ENCODE assay signal across 11 cellular contexts in the genomic region with DNA sequence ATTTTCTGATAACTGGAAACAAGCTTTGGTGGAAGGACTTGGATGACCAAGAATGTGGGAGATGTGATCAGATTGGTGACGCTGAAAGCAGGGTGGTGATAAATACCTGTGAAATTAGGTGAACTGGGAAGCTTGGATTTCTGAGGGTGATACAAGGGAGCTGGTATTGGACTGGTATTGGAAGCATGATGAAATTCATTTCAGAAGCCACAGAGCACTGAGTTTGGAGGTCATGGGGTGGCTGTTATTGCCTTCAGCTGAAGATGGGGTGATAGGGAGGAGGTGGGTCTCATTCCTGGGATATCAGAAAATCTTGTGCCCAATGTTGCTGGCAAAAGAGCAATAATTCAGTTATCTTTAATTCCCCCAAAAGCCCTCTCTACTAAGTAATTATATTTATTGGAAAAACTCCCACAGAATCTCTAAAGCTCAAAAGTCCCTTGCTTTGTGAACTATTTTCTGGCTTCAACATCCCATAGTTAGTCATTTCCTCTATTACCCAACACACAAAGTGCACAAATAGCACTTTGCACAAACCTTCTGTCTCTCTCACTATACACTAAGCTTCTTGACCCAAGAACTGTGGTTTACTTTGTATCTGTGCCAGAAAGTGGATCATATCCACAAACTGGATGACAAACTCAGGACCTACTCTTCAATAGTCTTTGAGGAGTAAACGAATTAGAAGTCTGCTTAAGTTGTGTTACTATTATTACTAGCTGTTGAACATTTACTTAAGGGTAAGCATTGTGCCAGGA. TPM values are rescaled to one million over a fixed set of nuclear protein-coding genes. Genes with fewer than 3 reads are reported as not detected.
DNase-seq lines count a peak whose midpoint lies in the region; ATAC-seq and TF ChIP-seq lines count a peak whose summit lies in the region.
"Had no signal": no experiment of that assay in that cellular context is flagged by ENCODE, and none has a peak within 500 bp of the region (broad histone marks: within the 10 kb centered on the region; RNA-seq: fewer than 3 reads in every experiment).

No MANE protein-coding gene starts in this region.

- H3K27ac Mint-ChIP-seq in activated naive CD4-positive, alpha-beta T cell treated with anti-CD3 and anti-CD28 coated beads for 36 hours = peak overlapping the region; percentile 28
- no peak overlapping the region for H3K27ac Mint-ChIP-seq in activated naive CD4-positive, alpha-beta T cell treated with anti-CD3 and anti-CD28 coated beads, Interleukin-2, amount 10 ng/mL, durations not matched to agents 7 days and 5 days
- no peak overlapping the region for H3K27ac Mint-ChIP-seq in WTC11

- no peaks in the 10 kb centered on the region for H3K27me3 Mint-ChIP-seq in activated naive CD4-positive, alpha-beta T cell treated with anti-CD3 and anti-CD28 coated beads for 36 hours (ENCODE audit: low read depth)
- no peaks in the 10 kb centered on the region for H3K27me3 Mint-ChIP-seq in activated naive CD4-positive, alpha-beta T cell treated with anti-CD3 and anti-CD28 coated beads, Interleukin-2, amount 10 ng/mL, durations not matched to agents 7 days and 5 days
- no peaks in the 10 kb centered on the region for H3K27me3 Mint-ChIP-seq in WTC11 (ENCODE audit: low read depth)

- no peak overlapping the region for H3K4me3 Mint-ChIP-seq in activated naive CD4-positive, alpha-beta T cell treated with anti-CD3 and anti-CD28 coated beads for 36 hours
- H3K4me3 Mint-ChIP-seq in activated naive CD4-positive, alpha-beta T cell treated with anti-CD3 and anti-CD28 coated beads, Interleukin-2, amount 10 ng/mL, durations not matched to agents 7 days and 5 days = no peak overlapping the region
- no peak overlapping the region for H3K4me3 Mint-ChIP-seq in WTC11

- no peaks in the 10 kb centered on the region for H3K36me3 ChIP-seq in heart right ventricle

- TF ChIP-seq CTCF in WTC11 (IDR thresholded peaks at IDR 0.05) = no peak
- no peak for TF ChIP-seq CTCF in heart right ventricle (IDR thresholded peaks at IDR 0.05)

- peak overlapping the region in 3 of 10 donors; percentile 41 to 73 (median 42) for H3K27ac ChIP-seq in heart right ventricle
- H3K27ac ChIP-seq: KMS-11 had no signal

- no peaks in the 10 kb centered on the region for H3K9me3 Mint-ChIP-seq in activated naive CD4-positive, alpha-beta T cell treated with anti-CD3 and anti-CD28 coated beads for 36 hours
- no peaks in the 10 kb centered on the region for H3K9me3 Mint-ChIP-seq in activated naive CD4-positive, alpha-beta T cell treated with anti-CD3 and anti-CD28 coated beads, Interleukin-2, amount 10 ng/mL, durations not matched to agents 7 days and 5 days
- 0 out of 2 replicates have a peak, but pooled peaks cover 4% of the 10 kb centered on the region for H3K9me3 Mint-ChIP-seq in WTC11

- H3K4me3 ChIP-seq in heart right ventricle = no peak overlapping the region

- H3K36me3 Mint-ChIP-seq in activated naive CD4-positive, alpha-beta T cell treated with anti-CD3 and anti-CD28 coated beads for 36 hours (ENCODE audit: low read depth) = no peaks in the 10 kb centered on the region
- H3K36me3 Mint-ChIP-seq in activated naive CD4-positive, alpha-beta T cell treated with anti-CD3 and anti-CD28 coated beads, Interleukin-2, amount 10 ng/mL, durations not matched to agents 7 days and 5 days = no peaks in the 10 kb centered on the region
- no peaks in the 10 kb centered on the region for H3K36me3 Mint-ChIP-seq in WTC11

- H3K4me1 ChIP-seq in heart right ventricle = peaks cover 0 to 46% (median 0%) of the 10 kb centered on the region in 9 donors

- WGBS in heart right ventricle, 2 donors = 65 to 67% methylated on average over 2 of the region's 2 CpGs

- H3K4me1 Mint-ChIP-seq in activated naive CD4-positive, alpha-beta T cell treated with anti-CD3 and anti-CD28 coated beads for 36 hours (ENCODE audit: low read depth) = peaks cover 28% of the 10 kb centered on the region
- H3K4me1 Mint-ChIP-seq in activated naive CD4-positive, alpha-beta T cell treated with anti-CD3 and anti-CD28 coated beads, Interleukin-2, amount 10 ng/mL, durations not matched to agents 7 days and 5 days = no peaks in the 10 kb centered on the region
- no peaks in the 10 kb centered on the region for H3K4me1 Mint-ChIP-seq in WTC11

- H3K9me3 ChIP-seq in heart right ventricle = no peaks in the 10 kb centered on the region

- DNase-seq in activated naive CD4-positive, alpha-beta T cell treated with anti-CD3 and anti-CD28 coated beads for 36 hours = no peak
- no peak for DNase-seq in activated naive CD4-positive, alpha-beta T cell treated with anti-CD3 and anti-CD28 coated beads, Interleukin-2, amount 10 ng/mL, durations not matched to agents 7 days and 5 days
- DNase-seq in WTC11 (ENCODE audit: low spot score) (no peak), heart right ventricle (no peak), superior temporal gyrus (ENCODE audit: extremely low spot score) (peak; percentile 38), NCI-H1930 (lab: John Stamatoyannopoulos, UW) (no peak), NCI-H2107 treated with DMSO at 0.1 percent for 48 hours (lab: John Stamatoyannopoulos, UW; ENCODE audit: unreplicated experiment) (no peak)
- DNase-seq: activated CD4-positive, alpha-beta T cell treated with anti-CD3 and anti-CD28 coated beads for 1 hour; C1 segment of cervical spinal cord had no signal

- ATAC-seq in WTC11 (no peak), heart right ventricle (peak in 7 of 8 donors; percentile 66 to 96 (median 74)), HG02870 (IDR thresholded peaks at IDR 0.05; ENCODE audit: unreplicated experiment) (no peak)

- no peaks in the 10 kb centered on the region for H3K27me3 ChIP-seq in heart right ventricle

- POLR2A ChIA-PET in WTC11 (lab: Charles Lee) = no interaction called here

- intact Hi-C loops in activated naive CD4-positive, alpha-beta T cell treated with anti-CD3 and anti-CD28 coated beads for 36 hours (cut with micrococcal nuclease) = loop anchor here (5.0 kb wide), 2 partner anchors 88 to 288 kb away; no protein-coding TSS in a partner anchor
- intact Hi-C loops in heart right ventricle (cut with DNase I) = loop anchor here in 8 of 10 donors (5.0 to 10.0 kb wide), 9 partner anchors 100 to 600 kb away; no protein-coding TSS in a partner anchor

- CTCF ChIA-PET in activated naive CD4-positive, alpha-beta T cell treated with anti-CD3 and anti-CD28 coated beads for 36 hours (lab: Charles Lee) = interaction anchor here (0.7 to 1.8 kb wide), 4 partner anchors 9 to 390 kb away, joined by 3 to 4 read pairs (median 3); no protein-coding TSS in a partner anchor
- CTCF ChIA-PET in activated naive CD4-positive, alpha-beta T cell treated with anti-CD3 and anti-CD28 coated beads, Interleukin-2, amount 10 ng/mL, durations not matched to agents 7 days and 5 days (lab: Charles Lee) = interaction anchor here (0.8 kb wide), 1 partner anchor 137 kb away, joined by 3 read pairs; no protein-coding TSS in a partner anchor
- CTCF ChIA-PET in WTC11 (lab: Charles Lee) = no interaction called here

TF ChIP-seq in WTC11, 78 proteins besides CTCF, POLR2A, EP300 and RAD21:
- TF ChIP-seq FOXP1 (CRISPR knock-in tag; IDR thresholded peaks at IDR 0.05; ENCODE audit: borderline replicate concordance) (no peak), GABPB1 (CRISPR knock-in tag; IDR thresholded peaks at IDR 0.05) (0 out of 2 replicates have a peak, but pooled peaks have one; percentile 46), FOXK1 (CRISPR knock-in tag; IDR thresholded peaks at IDR 0.05) (no peak), SP1 (CRISPR knock-in tag; conservative IDR thresholded peaks at IDR 0.05) (no peak), GRHL2 (CRISPR knock-in tag; IDR thresholded peaks at IDR 0.05; ENCODE audit: insufficient replicate concordance, severe bottlenecking) (no peak), JAZF1 (CRISPR knock-in tag; IDR thresholded peaks at IDR 0.05) (no peak)
- TF ChIP-seq, protein P1, sequence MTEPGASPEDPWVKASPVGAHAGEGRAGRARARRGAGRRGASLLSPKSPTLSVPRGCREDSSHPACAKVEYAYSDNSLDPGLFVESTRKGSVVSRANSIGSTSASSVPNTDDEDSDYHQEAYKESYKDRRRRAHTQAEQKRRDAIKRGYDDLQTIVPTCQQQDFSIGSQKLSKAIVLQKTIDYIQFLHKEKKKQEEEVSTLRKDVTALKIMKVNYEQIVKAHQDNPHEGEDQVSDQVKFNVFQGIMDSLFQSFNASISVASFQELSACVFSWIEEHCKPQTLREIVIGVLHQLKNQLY (CRISPR knock-in tag; IDR thresholded peaks at IDR 0.05) = no peak
- TF ChIP-seq, protein P2, sequence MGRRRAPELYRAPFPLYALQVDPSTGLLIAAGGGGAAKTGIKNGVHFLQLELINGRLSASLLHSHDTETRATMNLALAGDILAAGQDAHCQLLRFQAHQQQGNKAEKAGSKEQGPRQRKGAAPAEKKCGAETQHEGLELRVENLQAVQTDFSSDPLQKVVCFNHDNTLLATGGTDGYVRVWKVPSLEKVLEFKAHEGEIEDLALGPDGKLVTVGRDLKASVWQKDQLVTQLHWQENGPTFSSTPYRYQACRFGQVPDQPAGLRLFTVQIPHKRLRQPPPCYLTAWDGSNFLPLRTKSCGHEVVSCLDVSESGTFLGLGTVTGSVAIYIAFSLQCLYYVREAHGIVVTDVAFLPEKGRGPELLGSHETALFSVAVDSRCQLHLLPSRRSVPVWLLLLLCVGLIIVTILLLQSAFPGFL (CRISPR knock-in tag; IDR thresholded peaks at IDR 0.05; ENCODE audit: borderline replicate concordance) = no peak

RNA-seq across cellular contexts. Expression of a gene that starts 23.1 kb away (rescaled TPM):
- 10 to 100 TPM; 75.7 to 78.3 TPM for total RNA-seq in activated naive CD4-positive, alpha-beta T cell treated with anti-CD3 and anti-CD28 coated beads for 36 hours
- total RNA-seq in WTC11 (2021) (15.8 to 17.7 TPM (median 16.5 TPM) in 3 replicates), heart right ventricle (100 to 1,000 TPM; 173 to 286 (median 249) TPM)
- 10 to 100 TPM; 55.6 to 58.9 TPM for polyA plus RNA-seq in heart right ventricle

Comparison
In these comparisons a context has a peak if more than half of its experiments do, and no peak if none do; other contexts are left out.
1. ATAC-seq: peak in heart right ventricle (7 of 8); none in WTC11 (single experiment) and HG02870 (single experiment).